ENCODE assay signal across 8 cellular contexts in genomic region chr14:64706119-64706465, GRCh38. TPM values are rescaled to one million over a fixed set of nuclear protein-coding genes. Genes with fewer than 3 reads are reported as not detected.
A peak's percentile ranks its signal among the peaks of the same experiment; 100 is the strongest.
DNase-seq lines count a peak whose midpoint lies in the region; ATAC-seq and TF ChIP-seq lines count a peak whose summit lies in the region.

No MANE protein-coding gene starts in this region.

- TF ChIP-seq EP300 in esophagus muscularis mucosa (IDR thresholded peaks at IDR 0.05): no peak

- H3K9me3 Mint-ChIP-seq in CD4-positive, alpha-beta memory T cell: peaks cover 0 to 2% (median 0%) of the 10 kb centered on the region in 8 donors

- H3K27ac Mint-ChIP-seq in CD4-positive, alpha-beta memory T cell: peak overlapping the region; percentile 86 to 98 (median 93)

- WGBS in esophagus muscularis mucosa: 73% methylated on average over 3 of the region's 3 CpGs

- peak overlapping the region; percentile 96 for H2AFZ ChIP-seq in parathyroid adenoma

- H3K4me2 ChIP-seq in parathyroid adenoma (ENCODE audit: low read length): no peak overlapping the region

- no peaks in the 10 kb centered on the region for H3K9me3 ChIP-seq in CD4-positive, alpha-beta memory T cell (ENCODE audit: control insufficient read depth in 1 of 2, low read length in 2 of 2)
- no peaks in the 10 kb centered on the region for H3K9me3 ChIP-seq in esophagus muscularis mucosa
- H3K9me3 ChIP-seq in parathyroid adenoma (ENCODE audit: control insufficient read depth, low read length): no peaks in the 10 kb centered on the region

- peaks cover 50 to 86% (median 66%) of the 10 kb centered on the region in 4 donors for H3K4me1 Mint-ChIP-seq in CD4-positive, alpha-beta memory T cell

- H3K36me3 Mint-ChIP-seq in CD4-positive, alpha-beta memory T cell: peaks cover 0 to 19% of the 10 kb centered on the region in 2 donors

- no peak for TF ChIP-seq CTCF in esophagus muscularis mucosa (IDR thresholded peaks at IDR 0.05)
- no peak for TF ChIP-seq CTCF in parathyroid adenoma (IDR thresholded peaks at IDR 0.05)

- no peaks in the 10 kb centered on the region for H3K27me3 Mint-ChIP-seq in CD4-positive, alpha-beta memory T cell

- intact Hi-C loops in CD4-positive, alpha-beta memory T cell (cut with micrococcal nuclease): no loop called here
- intact Hi-C loops in esophagus muscularis mucosa (cut with DNase I): no loop called here

- no peak for DNase-seq in CD4-positive, alpha-beta memory T cell
- peak; percentile 15 for DNase-seq in RKO (ENCODE audit: low spot score)
- DNase-seq in esophagus muscularis mucosa (ENCODE audit: extremely low spot score): no peak
- no peak for DNase-seq in cortex of kidney (lab: John Stamatoyannopoulos, UW)
- no peak for DNase-seq in A172 (ENCODE audit: low spot score)
- DNase-seq in stimulated activated CD4-positive, alpha-beta T cell treated with anti-CD3 and anti-CD28 coated beads, Interleukin-4, amount 100 ng/mL, for 4 hours: no peak

- no peak for TF ChIP-seq POLR2A in esophagus muscularis mucosa (IDR thresholded peaks at IDR 0.05; ENCODE audit: low read depth)

- CTCF ChIA-PET in CD4-positive, alpha-beta memory T cell (lab: Charles Lee; ENCODE audit: partially characterized antibody): interaction anchor here (0.6 to 8.0 kb wide), 9 partner anchors 14 to 218 kb away, joined by 3 to 67 read pairs (median 5); no protein-coding TSS in a partner anchor

- POLR2A ChIA-PET in CD4-positive, alpha-beta memory T cell (lab: Charles Lee; ENCODE audit: partially characterized antibody): interaction anchor here (0.7 to 21.0 kb wide), 9 partner anchors 12 to 203 kb away, joined by 3 to 469 read pairs (median 9); no protein-coding TSS in a partner anchor

- no peak overlapping the region for H3K9ac ChIP-seq in parathyroid adenoma

- peak overlapping the region; percentile 90 to 95 (median 94) for H3K4me3 Mint-ChIP-seq in CD4-positive, alpha-beta memory T cell

- no peaks in the 10 kb centered on the region for H3K27me3 ChIP-seq in CD4-positive, alpha-beta memory T cell (ENCODE audit: insufficient read depth, low read length)
- H3K27me3 ChIP-seq in esophagus muscularis mucosa (no peaks in the 10 kb centered on the region), parathyroid adenoma (ENCODE audit: control insufficient read depth, insufficient read depth, low read length) (no peaks in the 10 kb centered on the region)

- peak overlapping the region; percentile 17 to 57 for H3K4me3 ChIP-seq in CD4-positive, alpha-beta memory T cell (ENCODE audit: low read length in 2 of 2)
- H3K4me3 ChIP-seq in esophagus muscularis mucosa: peak overlapping the region; percentile 74 to 87 (median 84)
- peak overlapping the region; percentile 74 for H3K4me3 ChIP-seq in parathyroid adenoma (ENCODE audit: low read depth, low read length)

- H3K79me2 ChIP-seq in parathyroid adenoma: peaks cover 22% of the 10 kb centered on the region

- ATAC-seq in HG03039 (IDR thresholded peaks at IDR 0.05; ENCODE audit: unreplicated experiment): no peak

- H3K27ac ChIP-seq in CD4-positive, alpha-beta memory T cell (ENCODE audit: low read depth, low read length): peak overlapping the region; percentile 80
- H3K27ac ChIP-seq in esophagus muscularis mucosa (replicated peaks in 1 of 4) (peak overlapping the region; percentile 86 to 91 (median 88)), parathyroid adenoma (peak overlapping the region; percentile 83)

- H3K4me1 ChIP-seq in CD4-positive, alpha-beta memory T cell (ENCODE audit: insufficient read depth, low read length): peaks cover 80% of the 10 kb centered on the region
- H3K4me1 ChIP-seq in esophagus muscularis mucosa (peaks cover 56 to 82% (median 75%) of the 10 kb centered on the region in 4 donors), parathyroid adenoma (peaks cover 53% of the 10 kb centered on the region)

- H3K36me3 ChIP-seq in CD4-positive, alpha-beta memory T cell (ENCODE audit: insufficient read depth, low read length): no peaks in the 10 kb centered on the region
- H3K36me3 ChIP-seq in esophagus muscularis mucosa (no peaks in the 10 kb centered on the region), parathyroid adenoma (ENCODE audit: control insufficient read depth, insufficient read depth, low read length) (no peaks in the 10 kb centered on the region)

RNA-seq across cellular contexts. Expression of gene PLEKHG3, which starts 1.9 kb away (rescaled TPM):
- total RNA-seq in CD4-positive, alpha-beta memory T cell: 10 to 100 TPM; 53.3 to 56.5 TPM
- 10 to 100 TPM; 10.8 to 62.6 TPM for polyA plus RNA-seq in CD4-positive, alpha-beta memory T cell
- total RNA-seq in esophagus muscularis mucosa: 10 to 100 TPM; 21.7 to 66.7 (median 35.1) TPM
- 11.2 and 12.3 TPM in 2 replicates for total RNA-seq in A172 (2014; rRNA removed; shearing (Covaris generic))
